ENCODE assay signal across 18 cellular contexts in the genomic region with DNA sequence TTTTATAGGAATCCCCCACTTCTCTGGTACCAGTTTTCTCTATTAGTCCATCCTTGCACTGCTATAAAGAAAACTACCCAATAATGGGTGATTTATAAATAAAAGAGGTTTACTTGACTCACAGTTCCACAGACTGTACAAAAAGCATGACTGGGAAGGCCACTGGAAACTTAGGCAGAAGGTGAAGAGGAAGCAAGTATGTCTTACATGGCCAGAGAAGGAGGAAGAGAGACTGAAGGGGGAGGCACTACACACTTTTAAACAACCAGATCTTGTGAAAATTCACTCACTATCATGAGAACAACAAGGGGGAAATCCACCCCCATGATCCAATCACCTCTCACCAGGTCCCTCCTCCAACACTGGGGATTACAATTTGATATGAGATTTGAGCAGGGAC.
A peak's percentile ranks its signal among the peaks of the same experiment; 100 is the strongest.
DNase-seq lines count a peak whose midpoint lies in the region; ATAC-seq, FAIRE-seq and TF ChIP-seq lines count a peak whose summit lies in the region.
"Had no signal": no experiment of that assay in that cellular context is flagged by ENCODE, and none has a peak within 500 bp of the region (broad histone marks: within the 10 kb centered on the region; RNA-seq: fewer than 3 reads in every experiment).

No MANE protein-coding gene starts in this region.

- no TSS peak for BruUV-seq in K562 (replicated peaks; lab: Mats Ljungman, UMichigan)

- no peak for TF ChIP-seq RAD21 in K562 (CRISPR knock-in tag; conservative IDR thresholded peaks at IDR 0.05 in 1 of 2, IDR thresholded peaks at IDR 0.05 in 1 of 2)

- H3K4me1 Mint-ChIP-seq in stimulated activated naive B cell treated with anti-CD40 and anti-IgM and Interleukin-4, amounts not matched to agents 10 μg/mL and 1 μg/mL and 100 μg/mL, for 72 hours = peaks cover 27 to 30% of the 10 kb centered on the region in 2 donors
- H3K4me1 Mint-ChIP-seq in natural killer cell treated with Interleukin-12 subunit alpha and Interleukin-12 subunit beta and Interleukin-15 and Interleukin-18, amount 100 ng/mL, for 72 hours (ENCODE audit: low read depth in 2 of 2) = no peaks in the 10 kb centered on the region
- H3K4me1 Mint-ChIP-seq: H9 had no signal

- H3K27ac Mint-ChIP-seq in stimulated activated naive B cell treated with anti-CD40 and anti-IgM and Interleukin-4, amounts not matched to agents 10 μg/mL and 1 μg/mL and 100 μg/mL, for 72 hours = peak overlapping the region; percentile 72
- H3K27ac Mint-ChIP-seq in natural killer cell treated with Interleukin-12 subunit alpha and Interleukin-12 subunit beta and Interleukin-15 and Interleukin-18, amount 100 ng/mL, for 72 hours = no peak overlapping the region
- H3K27ac Mint-ChIP-seq: CD4-positive, alpha-beta T cell; H9 had no signal

- H3K79me2 ChIP-seq in K562 (ENCODE audit: control insufficient read depth, insufficient read depth, low read length) = no peaks in the 10 kb centered on the region

- H3K9me1 ChIP-seq in K562 (ENCODE audit: control insufficient read depth, insufficient read depth, low read length) = no peaks in the 10 kb centered on the region

- peak overlapping the region; percentile 0 to 4 for H3K4me3 Mint-ChIP-seq in stimulated activated naive B cell treated with anti-CD40 and anti-IgM and Interleukin-4, amounts not matched to agents 10 μg/mL and 1 μg/mL and 100 μg/mL, for 72 hours
- no peak overlapping the region for H3K4me3 Mint-ChIP-seq in natural killer cell treated with Interleukin-12 subunit alpha and Interleukin-12 subunit beta and Interleukin-15 and Interleukin-18, amount 100 ng/mL, for 72 hours
- H3K4me3 Mint-ChIP-seq: CD4-positive, alpha-beta T cell; H9 had no signal

- CTCF ChIA-PET in K562 (lab: Yijun Ruan, JAX; ENCODE audit: low intra/inter-chr PET ratio) = interaction anchor here (0.5 to 0.7 kb wide), 2 partner anchors 36 to 42 kb away, joined by 3 read pairs; no protein-coding TSS in a partner anchor

- intact Hi-C loops in K562 (cut with micrococcal nuclease) = no loop called here

- H3K4me1 ChIP-seq in K562 (replicated peaks in 1 of 2; ENCODE audit: control insufficient read depth in 2 of 2, insufficient read depth in 2 of 2, low read length in 2 of 2) = no peaks in the 10 kb centered on the region

- FAIRE-seq in K562 (lab: Jason Lieb, UNC) = no peak
- FAIRE-seq: D721Med, G401.6, GM12891 had no signal

- TF ChIP-seq CTCF in K562 (IDR thresholded peaks at IDR 0.05 in 2 of 3, conservative IDR thresholded peaks at IDR 0.05 in 1 of 3; ENCODE audit: insufficient read depth in 2 of 3, low read depth in 1 of 3, low read length in 3 of 3) = no peak

- no peak overlapping the region for H3K9ac ChIP-seq in K562 (ENCODE audit: insufficient read depth in 1 of 2, low read depth in 2 of 2, low read length in 2 of 2)
- H3K9ac ChIP-seq: BLaER1 treated with 17β-estradiol and CSF1 and Interleukin-3, amounts not matched to agents 10 nM and 100 nM had no signal

- peak; percentile 2 for DNase-seq in NOMO-1 treated with DMSO at 0.1 percent for 48 hours (lab: John Stamatoyannopoulos, UW; ENCODE audit: unreplicated experiment)
- no peak for DNase-seq in NOMO-1 (lab: John Stamatoyannopoulos, UW; ENCODE audit: unreplicated experiment in 2 of 2)
- peak; percentile 48 for DNase-seq in MV-4-11 (lab: John Stamatoyannopoulos, UW)
- no peak for DNase-seq in K562 (ENCODE audit: extremely low read depth in 1 of 4, low spot score in 3 of 4)
- no peak for DNase-seq in stimulated activated naive B cell treated with anti-CD40 and anti-IgM and Interleukin-4, amounts not matched to agents 10 μg/mL and 1 μg/mL and 100 μg/mL, for 72 hours
- no peak for DNase-seq in natural killer cell treated with Interleukin-12 subunit alpha and Interleukin-12 subunit beta and Interleukin-15 and Interleukin-18, amount 100 ng/mL, for 72 hours (ENCODE audit: low spot score)
- no peak for DNase-seq in NCI-H146 treated with DMSO at 0.1 percent for 48 hours (lab: John Stamatoyannopoulos, UW; ENCODE audit: unreplicated experiment)
- DNase-seq: 8988T; CD4-positive, alpha-beta T cell; DMS153; DMS79 treated with DMSO at 0.1 percent for 48 hours; EL; GOT3; H9 had no signal

- H3K9me3 Mint-ChIP-seq in stimulated activated naive B cell treated with anti-CD40 and anti-IgM and Interleukin-4, amounts not matched to agents 10 μg/mL and 1 μg/mL and 100 μg/mL, for 72 hours = peaks cover 26 to 33% of the 10 kb centered on the region in 2 donors
- peaks cover 15% of the 10 kb centered on the region for H3K9me3 Mint-ChIP-seq in natural killer cell treated with Interleukin-12 subunit alpha and Interleukin-12 subunit beta and Interleukin-15 and Interleukin-18, amount 100 ng/mL, for 72 hours

- POLR2A ChIA-PET in K562 (lab: Yijun Ruan, JAX) = no interaction called here

- H3K36me3 ChIP-seq in K562 (ENCODE audit: control insufficient read depth, insufficient read depth, low read length) = no peaks in the 10 kb centered on the region
- H3K36me3 ChIP-seq: BLaER1 treated with 17β-estradiol and CSF1 and Interleukin-3, amounts not matched to agents 10 nM and 100 nM had no signal

- H3K4me2 ChIP-seq in K562 (ENCODE audit: insufficient read depth, low read length) = no peak overlapping the region

- H3K9me3 ChIP-seq in K562 (replicated peaks; ENCODE audit: control insufficient read depth, insufficient read depth, low read depth, low read length) = peaks cover 10% of the 10 kb centered on the region

- H3K27me3 Mint-ChIP-seq in stimulated activated naive B cell treated with anti-CD40 and anti-IgM and Interleukin-4, amounts not matched to agents 10 μg/mL and 1 μg/mL and 100 μg/mL, for 72 hours = no peaks in the 10 kb centered on the region
- H3K27me3 Mint-ChIP-seq in natural killer cell treated with Interleukin-12 subunit alpha and Interleukin-12 subunit beta and Interleukin-15 and Interleukin-18, amount 100 ng/mL, for 72 hours = peaks cover 48 to 72% of the 10 kb centered on the region in 2 donors

- H3K27me3 ChIP-seq in K562 (ENCODE audit: control insufficient read depth in 2 of 2, insufficient read depth in 2 of 2, low read length in 2 of 2) = no peaks in the 10 kb centered on the region
- H3K27me3 ChIP-seq: BLaER1 treated with 17β-estradiol and CSF1 and Interleukin-3, amounts not matched to agents 10 nM and 100 nM had no signal

- no peak overlapping the region for H3K27ac ChIP-seq in K562 (ENCODE audit: extremely low read depth, low read depth, low read length)

- H4K20me1 ChIP-seq in K562 (replicated peaks; ENCODE audit: control insufficient read depth, insufficient read depth, low read length) = no peaks in the 10 kb centered on the region
- H4K20me1 ChIP-seq: BLaER1 treated with 17β-estradiol and CSF1 and Interleukin-3, amounts not matched to agents 10 nM and 100 nM had no signal

- no peak for TF ChIP-seq EP300 in K562 (IDR thresholded peaks at IDR 0.05; ENCODE audit: low read length)

- in situ Hi-C loops in K562 (cut with MboI) = no loop called here

- H2AFZ ChIP-seq in K562 (ENCODE audit: low read depth, low read length) = no peak overlapping the region

- H3K4me3 ChIP-seq in K562 = no peak overlapping the region
- H3K4me3 ChIP-seq: BLaER1 treated with 17β-estradiol and CSF1 and Interleukin-3, amounts not matched to agents 10 nM and 100 nM had no signal

- no peak for ATAC-seq in K562
- peak; percentile 86 to 91 for ATAC-seq in stimulated activated naive B cell treated with anti-CD40 and anti-IgM and Interleukin-4, amounts not matched to agents 10 μg/mL and 1 μg/mL and 100 μg/mL, for 72 hours (replicated peaks)
- no peak for ATAC-seq in natural killer cell treated with Interleukin-12 subunit alpha and Interleukin-12 subunit beta and Interleukin-15 and Interleukin-18, amount 100 ng/mL, for 72 hours

- H3K36me3 Mint-ChIP-seq in stimulated activated naive B cell treated with anti-CD40 and anti-IgM and Interleukin-4, amounts not matched to agents 10 μg/mL and 1 μg/mL and 100 μg/mL, for 72 hours = peaks cover 28 to 31% of the 10 kb centered on the region in 2 donors
- H3K36me3 Mint-ChIP-seq in natural killer cell treated with Interleukin-12 subunit alpha and Interleukin-12 subunit beta and Interleukin-15 and Interleukin-18, amount 100 ng/mL, for 72 hours = peaks cover 24% of the 10 kb centered on the region

- TF ChIP-seq POLR2A in K562 (conservative IDR thresholded peaks at IDR 0.05) = no peak

TF ChIP-seq in K562, 482 proteins besides CTCF, POLR2A, EP300 and RAD21:
- no peak for TF ChIP-seq PCBP2 (IDR thresholded peaks at IDR 0.05; ENCODE audit: low read depth, low read length, poor library complexity, severe bottlenecking)
- TF ChIP-seq, protein P1, sequence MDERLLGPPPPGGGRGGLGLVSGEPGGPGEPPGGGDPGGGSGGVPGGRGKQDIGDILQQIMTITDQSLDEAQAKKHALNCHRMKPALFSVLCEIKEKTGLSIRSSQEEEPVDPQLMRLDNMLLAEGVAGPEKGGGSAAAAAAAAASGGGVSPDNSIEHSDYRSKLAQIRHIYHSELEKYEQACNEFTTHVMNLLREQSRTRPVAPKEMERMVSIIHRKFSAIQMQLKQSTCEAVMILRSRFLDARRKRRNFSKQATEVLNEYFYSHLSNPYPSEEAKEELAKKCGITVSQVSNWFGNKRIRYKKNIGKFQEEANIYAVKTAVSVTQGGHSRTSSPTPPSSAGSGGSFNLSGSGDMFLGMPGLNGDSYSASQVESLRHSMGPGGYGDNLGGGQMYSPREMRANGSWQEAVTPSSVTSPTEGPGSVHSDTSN (CRISPR knock-in tag; IDR thresholded peaks at IDR 0.05; ENCODE audit: low read depth) = 0 out of 2 replicates have a peak, but pooled peaks have one; percentile 1
- TF ChIP-seq, protein P1 (tag; conservative IDR thresholded peaks at IDR 0.05; ENCODE audit: low read depth) = no peak
- TF ChIP-seq, protein P2, sequence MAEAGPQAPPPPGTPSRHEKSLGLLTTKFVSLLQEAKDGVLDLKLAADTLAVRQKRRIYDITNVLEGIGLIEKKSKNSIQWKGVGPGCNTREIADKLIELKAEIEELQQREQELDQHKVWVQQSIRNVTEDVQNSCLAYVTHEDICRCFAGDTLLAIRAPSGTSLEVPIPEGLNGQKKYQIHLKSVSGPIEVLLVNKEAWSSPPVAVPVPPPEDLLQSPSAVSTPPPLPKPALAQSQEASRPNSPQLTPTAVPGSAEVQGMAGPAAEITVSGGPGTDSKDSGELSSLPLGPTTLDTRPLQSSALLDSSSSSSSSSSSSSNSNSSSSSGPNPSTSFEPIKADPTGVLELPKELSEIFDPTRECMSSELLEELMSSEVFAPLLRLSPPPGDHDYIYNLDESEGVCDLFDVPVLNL (CRISPR knock-in tag; IDR thresholded peaks at IDR 0.05; ENCODE audit: low read depth) = 0 out of 2 replicates have a peak, but pooled peaks have one; percentile 41
- peak; percentile 17; the same call in 1 of the 2 replicates for TF ChIP-seq ATF1 (CRISPR knock-in tag; IDR thresholded peaks at IDR 0.05)
- no peak for TF ChIP-seq ATF1 (tag; IDR thresholded peaks at IDR 0.05)
TF ChIP-seq in K562: peak in this region for 3.

Comparison
In these comparisons a context has a peak if more than half of its experiments do, and no peak if none do; other contexts are left out.
1. DNase-seq: peak in NOMO-1 treated with DMSO at 0.1 percent for 48 hours (single experiment) and MV-4-11 (single experiment); none in NOMO-1 (0 of 2), K562 (0 of 4), stimulated activated naive B cell treated with anti-CD40 and anti-IgM and Interleukin-4, amounts not matched to agents 10 μg/mL and 1 μg/mL and 100 μg/mL, for 72 hours (single experiment), natural killer cell treated with Interleukin-12 subunit alpha and Interleukin-12 subunit beta and Interleukin-15 and Interleukin-18, amount 100 ng/mL, for 72 hours (single experiment) and NCI-H146 treated with DMSO at 0.1 percent for 48 hours (single experiment).
2. ATAC-seq: peak in stimulated activated naive B cell treated with anti-CD40 and anti-IgM and Interleukin-4, amounts not matched to agents 10 μg/mL and 1 μg/mL and 100 μg/mL, for 72 hours (2 of 2); none in K562 (single experiment) and natural killer cell treated with Interleukin-12 subunit alpha and Interleukin-12 subunit beta and Interleukin-15 and Interleukin-18, amount 100 ng/mL, for 72 hours (0 of 2).